20 cellular contexts compared by ENCODE assay signal in genomic region chr15:99170476-99171065, GRCh38.
DNase-seq lines count a peak whose midpoint lies in the region; ATAC-seq and TF ChIP-seq lines count a peak whose summit lies in the region.
"Had no signal": no experiment of that assay in that cellular context is flagged by ENCODE, and none has a peak within 500 bp of the region (broad histone marks: within the 10 kb centered on the region; RNA-seq: fewer than 3 reads in every experiment).

No MANE protein-coding gene starts in this region.

- H3K27me3 Mint-ChIP-seq in osteocyte (ENCODE audit: unreplicated experiment), result no peaks in the 10 kb centered on the region
- no peaks in the 10 kb centered on the region for H3K27me3 Mint-ChIP-seq in activated naive CD8-positive, alpha-beta T cell treated with anti-CD3 and anti-CD28 coated beads, Interleukin-2, amount 50 U/mL, for 24 hours
- H3K27me3 Mint-ChIP-seq in CD8-positive, alpha-beta T cell (ENCODE audit: low read depth), result no peaks in the 10 kb centered on the region
- H3K27me3 Mint-ChIP-seq: T-helper 17 cell had no signal

- TF ChIP-seq CTCF in WERI-Rb-1 (IDR thresholded peaks at IDR 0.05; ENCODE audit: low read depth, low read length) (peak; percentile 22; the same call in 1 of the 2 replicates), osteocyte (IDR thresholded peaks at IDR 0.05) (no peak), transverse colon (IDR thresholded peaks at IDR 0.05) (peak in 2 of 5 experiments; percentile 11 to 21), testis (IDR thresholded peaks at IDR 0.05) (no peak)
- TF ChIP-seq CTCF in CD8-positive, alpha-beta T cell (IDR thresholded peaks at IDR 0.05), result no peak

- no peaks in the 10 kb centered on the region for H3K9me3 ChIP-seq in WERI-Rb-1 (ENCODE audit: severe bottlenecking)
- H3K9me3 ChIP-seq in transverse colon, result no peaks in the 10 kb centered on the region
- no peaks in the 10 kb centered on the region for H3K9me3 ChIP-seq in testis
- H3K9me3 ChIP-seq in CD8-positive, alpha-beta T cell (ENCODE audit: low read length), result no peaks in the 10 kb centered on the region
- H3K9me3 ChIP-seq: right lobe of liver had no signal

- DNase-seq in WERI-Rb-1 (peak; percentile 32), globus pallidus (ENCODE audit: low spot score) (peak; percentile 16), osteocyte (ENCODE audit: extremely low spot score, unreplicated experiment) (peak; percentile 56), transverse colon (no peak), testis (no peak)
- DNase-seq in activated naive CD8-positive, alpha-beta T cell treated with anti-CD3 and anti-CD28 coated beads, Interleukin-2, amount 50 U/mL, for 24 hours, result no peak
- no peak for DNase-seq in CD8-positive, alpha-beta T cell
- DNase-seq: activated CD4-positive, CD25-positive, alpha-beta regulatory T cell treated with anti-CD3 and anti-CD28 coated beads, Interleukin-2, amount 50 U/mL, for 72 hours; activated gamma-delta T cell; Calu3; effector CD8-positive, alpha-beta T cell; KBM-7; NCI-H1105 treated with DMSO at 0.1 percent for 48 hours; NCI-H82; right lobe of liver; stimulated activated CD4-positive, alpha-beta T cell treated with anti-CD3 and anti-CD28 coated beads, Interleukin-4, amount 100 ng/mL, for 4 hours; T-helper 17 cell had no signal

- POLR2A ChIA-PET in CD8-positive, alpha-beta T cell (lab: Charles Lee), result no interaction called here

- in situ Hi-C loops in transverse colon (cut with MboI; ENCODE audit: low pct_ligation_motif_present in 1 of 4, low pct_unique_long_range_greater_than_20kb in 1 of 4, low sequenced_read_pairs in 3 of 4), result no loop called here

- H3K36me3 Mint-ChIP-seq in osteocyte (ENCODE audit: unreplicated experiment), result peaks cover 24% of the 10 kb centered on the region
- H3K36me3 Mint-ChIP-seq in activated naive CD8-positive, alpha-beta T cell treated with anti-CD3 and anti-CD28 coated beads, Interleukin-2, amount 50 U/mL, for 24 hours (ENCODE audit: low read depth), result no peaks in the 10 kb centered on the region
- H3K36me3 Mint-ChIP-seq in CD8-positive, alpha-beta T cell, result no peaks in the 10 kb centered on the region

- 71% methylated on average over 7 of the region's 7 CpGs; no CpG with 5 or more reads in 1 of the 2 donors for WGBS in transverse colon (ENCODE audit: low coverage in 1 of 2), 2 donors
- 62 to 73% methylated on average over 6 to 7 of the region's 7 CpGs for WGBS in testis, 2 donors

- no peak for ATAC-seq in activated naive CD8-positive, alpha-beta T cell treated with anti-CD3 and anti-CD28 coated beads, Interleukin-2, amount 50 U/mL, for 24 hours
- no peak for ATAC-seq in HG02763 (IDR thresholded peaks at IDR 0.05; ENCODE audit: unreplicated experiment)
- ATAC-seq in CD8-positive, alpha-beta T cell, result no peak
- ATAC-seq: T-helper 17 cell had no signal

- H3K36me3 ChIP-seq in WERI-Rb-1 (no peaks in the 10 kb centered on the region), transverse colon (peaks cover 0 to 6% (median 0%) of the 10 kb centered on the region in 4 donors), testis (ENCODE audit: low read depth, missing control alignments) (no peaks in the 10 kb centered on the region)
- no peaks in the 10 kb centered on the region for H3K36me3 ChIP-seq in CD8-positive, alpha-beta T cell (ENCODE audit: insufficient read depth, low read length)

- H3K27ac ChIP-seq in WERI-Rb-1, result no peak overlapping the region
- H3K27ac ChIP-seq in transverse colon, result peak overlapping the region; percentile 83 to 92 (median 87)
- H3K27ac ChIP-seq in testis, result peak overlapping the region in 1 of 2 donors; percentile 13
- H3K27ac ChIP-seq in CD8-positive, alpha-beta T cell (ENCODE audit: low read depth, low read length), result no peak overlapping the region
- H3K27ac ChIP-seq: right lobe of liver, RWPE1 had no signal

- peaks cover 8 to 37% (median 15%) of the 10 kb centered on the region in 4 donors for H3K4me1 ChIP-seq in transverse colon
- H3K4me1 ChIP-seq in testis, result peaks cover 11% of the 10 kb centered on the region
- H3K4me1 ChIP-seq in CD8-positive, alpha-beta T cell (ENCODE audit: insufficient read depth, low read length), result no peaks in the 10 kb centered on the region
- H3K4me1 ChIP-seq: right lobe of liver had no signal

- no peaks in the 10 kb centered on the region for H3K27me3 ChIP-seq in WERI-Rb-1 (ENCODE audit: insufficient read depth, low read depth, severe bottlenecking)
- no peaks in the 10 kb centered on the region for H3K27me3 ChIP-seq in transverse colon
- H3K27me3 ChIP-seq in testis, result no peaks in the 10 kb centered on the region
- no peaks in the 10 kb centered on the region for H3K27me3 ChIP-seq in CD8-positive, alpha-beta T cell (ENCODE audit: insufficient read depth, low read length)
- H3K27me3 ChIP-seq: right lobe of liver had no signal

- no peak for TF ChIP-seq EP300 in transverse colon (IDR thresholded peaks at IDR 0.05; ENCODE audit: low read depth)

- H3K4me3 Mint-ChIP-seq in osteocyte (ENCODE audit: unreplicated experiment), result no peak overlapping the region
- H3K4me3 Mint-ChIP-seq in activated naive CD8-positive, alpha-beta T cell treated with anti-CD3 and anti-CD28 coated beads, Interleukin-2, amount 50 U/mL, for 24 hours, result no peak overlapping the region
- no peak overlapping the region for H3K4me3 Mint-ChIP-seq in CD8-positive, alpha-beta T cell
- H3K4me3 Mint-ChIP-seq: nephron, T-helper 17 cell had no signal

- H3K9me3 Mint-ChIP-seq in osteocyte (ENCODE audit: unreplicated experiment), result no peaks in the 10 kb centered on the region
- no peaks in the 10 kb centered on the region for H3K9me3 Mint-ChIP-seq in activated naive CD8-positive, alpha-beta T cell treated with anti-CD3 and anti-CD28 coated beads, Interleukin-2, amount 50 U/mL, for 24 hours
- no peaks in the 10 kb centered on the region for H3K9me3 Mint-ChIP-seq in CD8-positive, alpha-beta T cell
- H3K9me3 Mint-ChIP-seq: nephron had no signal

- intact Hi-C loops in transverse colon (cut with DNase I; ENCODE audit: low total_unique reads), result loop anchor here (5.0 kb wide), 2 partner anchors 42 to 63 kb away; partner anchors contain the start of gene SYNM
- intact Hi-C loops in testis (cut with DNase I; ENCODE audit: low total_unique reads), result no loop called here
- intact Hi-C loops in CD8-positive, alpha-beta T cell (cut with DNase I, micrococcal nuclease), result no loop called here

- TF ChIP-seq POLR2A in transverse colon (IDR thresholded peaks at IDR 0.05) (no peak), testis (IDR thresholded peaks at IDR 0.05) (no peak)

- CTCF ChIA-PET in CD8-positive, alpha-beta T cell (lab: Charles Lee), result no interaction called here

- H3K4me3 ChIP-seq in WERI-Rb-1 (ENCODE audit: low read depth, low read length), result no peak overlapping the region
- H3K4me3 ChIP-seq in transverse colon, result no peak overlapping the region
- no peak overlapping the region for H3K4me3 ChIP-seq in testis
- H3K4me3 ChIP-seq in CD8-positive, alpha-beta T cell (ENCODE audit: low read depth, low read length), result no peak overlapping the region
- H3K4me3 ChIP-seq: right lobe of liver had no signal

- no peak overlapping the region for H3K27ac Mint-ChIP-seq in osteocyte (ENCODE audit: unreplicated experiment)
- H3K27ac Mint-ChIP-seq in activated naive CD8-positive, alpha-beta T cell treated with anti-CD3 and anti-CD28 coated beads, Interleukin-2, amount 50 U/mL, for 24 hours, result no peak overlapping the region
- H3K27ac Mint-ChIP-seq in CD8-positive, alpha-beta T cell, result no peak overlapping the region
- H3K27ac Mint-ChIP-seq: T-helper 17 cell had no signal

- H3K4me1 Mint-ChIP-seq in osteocyte (ENCODE audit: unreplicated experiment), result peaks cover 2% of the 10 kb centered on the region
- H3K4me1 Mint-ChIP-seq in activated naive CD8-positive, alpha-beta T cell treated with anti-CD3 and anti-CD28 coated beads, Interleukin-2, amount 50 U/mL, for 24 hours, result peaks cover 2% of the 10 kb centered on the region
- no peaks in the 10 kb centered on the region for H3K4me1 Mint-ChIP-seq in CD8-positive, alpha-beta T cell (ENCODE audit: low read depth)
- H3K4me1 Mint-ChIP-seq: T-helper 17 cell had no signal

Comparison
In these comparisons a context has a peak if more than half of its experiments do, and no peak if none do; other contexts are left out.
1. DNase-seq: peak in WERI-Rb-1 (single experiment), globus pallidus (single experiment) and osteocyte (single experiment); none in transverse colon (single experiment), testis (single experiment), activated naive CD8-positive, alpha-beta T cell treated with anti-CD3 and anti-CD28 coated beads, Interleukin-2, amount 50 U/mL, for 24 hours (single experiment) and CD8-positive, alpha-beta T cell (0 of 7).
2. H3K27ac ChIP-seq: peak in transverse colon (4 of 4); none in WERI-Rb-1 (single experiment) and CD8-positive, alpha-beta T cell (single experiment).